10 cellular contexts compared by ENCODE assay signal in genomic region chr20:19026121-19026878, GRCh38.
DNase-seq lines count a peak whose midpoint lies in the region; ATAC-seq and TF ChIP-seq lines count a peak whose summit lies in the region.
"Had no signal": no experiment of that assay in that cellular context is flagged by ENCODE, and none has a peak within 500 bp of the region (broad histone marks: within the 10 kb centered on the region; RNA-seq: fewer than 3 reads in every experiment).

No MANE protein-coding gene starts in this region.

- no peaks in the 10 kb centered on the region for H3K79me2 ChIP-seq in GM23248 (ENCODE audit: insufficient read depth)

- ATAC-seq in GM18909 (IDR thresholded peaks at IDR 0.05; ENCODE audit: poor library complexity, unreplicated experiment) (peak; percentile 84), HG03565 (IDR thresholded peaks at IDR 0.05; ENCODE audit: unreplicated experiment) (peak; percentile 75)
- ATAC-seq in stimulated activated effector memory CD8-positive, alpha-beta T cell treated with anti-CD3 and anti-CD28 coated beads, Interleukin-12 subunit alpha, Interleukin-12 subunit beta, amount 100 ng/mL, for 72 hours: peak; percentile 25

- TF ChIP-seq CTCF in stomach (IDR thresholded peaks at IDR 0.05): no peak

- H3K9ac ChIP-seq in GM23248: no peak overlapping the region

- H3K9me3 ChIP-seq in GM23248 (ENCODE audit: low read depth): no peaks in the 10 kb centered on the region
- H3K9me3 ChIP-seq in stomach: peaks cover 0 to 4% (median 0%) of the 10 kb centered on the region in 4 donors

- no peak overlapping the region for H3K27ac Mint-ChIP-seq in stimulated activated effector memory CD8-positive, alpha-beta T cell treated with anti-CD3 and anti-CD28 coated beads, Interleukin-12 subunit alpha, Interleukin-12 subunit beta, amount 100 ng/mL, for 72 hours
- H3K27ac Mint-ChIP-seq: activated T-helper 1 cell treated with anti-CD3 and anti-CD28 coated beads, Interleukin-12 subunit alpha, Interleukin-12 subunit beta, Interleukin-2, Interleukin-4 antibody, amounts not matched to agents 30 ng/mL and 10 ng/mL and 1 ng/mL, durations not matched to agents 14 hours and 24 hours and 36 hours; T-cell had no signal

- H3K27ac ChIP-seq in GM23248 (no peak overlapping the region), substantia nigra (ENCODE audit: low read depth, low read length, poor library complexity, severe bottlenecking) (no peak overlapping the region), stomach (no peak overlapping the region)

- intact Hi-C loops in stomach (cut with DNase I; ENCODE audit: low total_unique reads): no loop called here

- no peak overlapping the region for H3K4me3 ChIP-seq in GM23248
- H3K4me3 ChIP-seq in stomach: no peak overlapping the region

- H3K9me3 Mint-ChIP-seq in stimulated activated effector memory CD8-positive, alpha-beta T cell treated with anti-CD3 and anti-CD28 coated beads, Interleukin-12 subunit alpha, Interleukin-12 subunit beta, amount 100 ng/mL, for 72 hours: no peaks in the 10 kb centered on the region
- H3K9me3 Mint-ChIP-seq: activated T-helper 1 cell treated with anti-CD3 and anti-CD28 coated beads, Interleukin-12 subunit alpha, Interleukin-12 subunit beta, Interleukin-2, Interleukin-4 antibody, amounts not matched to agents 30 ng/mL and 10 ng/mL and 1 ng/mL, durations not matched to agents 14 hours and 24 hours and 36 hours had no signal

- H3K36me3 ChIP-seq in GM23248 (ENCODE audit: low read depth) (no peaks in the 10 kb centered on the region), stomach (no peaks in the 10 kb centered on the region)

- WGBS in GM23248 (ENCODE audit: low coverage in 1 of 2, low lambda C conversion rate in 2 of 2, missing lambda C conversion rate in 2 of 2), 2 experiments: 16% methylated on average over 13 of the region's 13 CpGs
- WGBS in stomach, 5 donors: 61 to 74% (median 64%) methylated on average over 9 to 13 of the region's 13 CpGs

- no peak overlapping the region for H2AFZ ChIP-seq in GM23248

- no peak for TF ChIP-seq EP300 in stomach (IDR thresholded peaks at IDR 0.05)

- H3F3A ChIP-seq in GM23248 (ENCODE audit: insufficient read depth): no peaks in the 10 kb centered on the region

- DNase-seq in GM23248: peak; percentile 20
- DNase-seq in stimulated activated effector memory CD8-positive, alpha-beta T cell treated with anti-CD3 and anti-CD28 coated beads, Interleukin-12 subunit alpha, Interleukin-12 subunit beta, amount 100 ng/mL, for 72 hours (ENCODE audit: low spot score in 2 of 2): no peak
- DNase-seq in midbrain (lab: John Stamatoyannopoulos, UW): no peak
- no peak for DNase-seq in EL
- DNase-seq in substantia nigra (lab: John Stamatoyannopoulos, UW): no peak
- no peak for DNase-seq in stomach
- DNase-seq: T-cell had no signal

- TF ChIP-seq POLR2A in stomach (IDR thresholded peaks at IDR 0.05): no peak

- H3K4me3 Mint-ChIP-seq in stimulated activated effector memory CD8-positive, alpha-beta T cell treated with anti-CD3 and anti-CD28 coated beads, Interleukin-12 subunit alpha, Interleukin-12 subunit beta, amount 100 ng/mL, for 72 hours: no peak overlapping the region
- H3K4me3 Mint-ChIP-seq: activated T-helper 1 cell treated with anti-CD3 and anti-CD28 coated beads, Interleukin-12 subunit alpha, Interleukin-12 subunit beta, Interleukin-2, Interleukin-4 antibody, amounts not matched to agents 30 ng/mL and 10 ng/mL and 1 ng/mL, durations not matched to agents 14 hours and 24 hours and 36 hours; T-cell had no signal

- H4K20me1 ChIP-seq in GM23248 (ENCODE audit: insufficient read depth): no peaks in the 10 kb centered on the region

- no peaks in the 10 kb centered on the region for H3K36me3 Mint-ChIP-seq in stimulated activated effector memory CD8-positive, alpha-beta T cell treated with anti-CD3 and anti-CD28 coated beads, Interleukin-12 subunit alpha, Interleukin-12 subunit beta, amount 100 ng/mL, for 72 hours
- H3K36me3 Mint-ChIP-seq: T-cell had no signal

- H3K4me1 Mint-ChIP-seq in stimulated activated effector memory CD8-positive, alpha-beta T cell treated with anti-CD3 and anti-CD28 coated beads, Interleukin-12 subunit alpha, Interleukin-12 subunit beta, amount 100 ng/mL, for 72 hours: no peaks in the 10 kb centered on the region
- H3K4me1 Mint-ChIP-seq: T-cell had no signal

- in situ Hi-C loops in GM23248 (cut with MboI): no loop called here

- H3K4me1 ChIP-seq in GM23248 (ENCODE audit: insufficient read depth) (no peaks in the 10 kb centered on the region), stomach (peaks cover 0 to 7% (median 0%) of the 10 kb centered on the region in 4 donors)

- H3K4me2 ChIP-seq in GM23248 (ENCODE audit: unreplicated experiment): no peak overlapping the region

- H3K9me2 ChIP-seq in GM23248 (ENCODE audit: insufficient read depth): no peaks in the 10 kb centered on the region

- H3K27me3 ChIP-seq in GM23248 (replicated peaks; ENCODE audit: insufficient read depth): no peaks in the 10 kb centered on the region
- H3K27me3 ChIP-seq in stomach: no peaks in the 10 kb centered on the region

Comparison
In these comparisons a context has a peak if more than half of its experiments do, and no peak if none do; other contexts are left out.
1. ATAC-seq: peak in every context shown above with its lines; median percentile 84 in GM18909; 75 in HG03565; 25 in stimulated activated effector memory CD8-positive, alpha-beta T cell treated with anti-CD3 and anti-CD28 coated beads, Interleukin-12 subunit alpha, Interleukin-12 subunit beta, amount 100 ng/mL, for 72 hours.